In genomic region chr10:72466018-72466417, GRCh38 we compare ENCODE assay signal across 1 cellular context.
TF ChIP-seq lines count a peak whose summit lies in the region.

No MANE protein-coding gene starts in this region.

TF ChIP-seq in IMR-90, 13 proteins besides CTCF, POLR2A, EP300 and RAD21 (continued from another document):
- TF ChIP-seq USF2 (IDR thresholded peaks at IDR 0.05; ENCODE audit: low read depth, low read length) (no peak), FOS (IDR thresholded peaks at IDR 0.05; ENCODE audit: low read depth, low read length) (no peak)
